ENCODE assay signal across 8 cellular contexts in the genomic region with DNA sequence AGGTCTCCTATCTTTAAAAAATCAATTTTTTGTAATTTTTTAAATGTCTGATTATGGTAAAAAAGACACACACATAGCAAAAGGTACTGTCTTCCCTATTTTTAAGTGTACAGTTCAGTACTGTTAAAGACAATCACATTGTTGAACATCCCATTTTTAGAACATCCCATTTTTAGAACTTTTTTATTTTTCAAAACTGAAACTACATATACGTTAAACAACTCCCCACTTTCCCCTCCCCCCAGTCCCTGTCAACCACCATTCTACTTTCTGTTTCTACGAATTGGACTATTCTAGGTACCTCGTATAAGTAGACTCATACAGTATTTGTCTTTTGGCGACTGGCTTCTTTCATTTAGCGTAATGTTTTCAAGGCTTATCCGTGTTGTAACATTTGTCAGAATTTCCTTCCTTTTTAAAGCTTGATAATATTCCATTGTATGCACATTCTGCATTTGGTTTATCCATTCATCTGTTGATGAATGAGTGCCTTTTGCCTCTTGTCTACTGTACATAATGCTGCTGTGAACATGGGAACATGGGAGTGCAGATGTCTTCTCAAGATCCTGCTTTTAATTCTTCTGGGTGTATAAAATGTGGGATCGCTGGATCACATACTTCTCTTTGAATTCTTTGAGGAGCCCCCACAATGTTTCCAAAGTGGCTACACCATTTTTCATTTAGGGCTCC.
DNase-seq lines count a peak whose midpoint lies in the region; ATAC-seq lines count a peak whose summit lies in the region.

No MANE protein-coding gene starts in this region.

- peaks cover 1% of the 10 kb centered on the region for H3K36me3 Mint-ChIP-seq in activated naive CD4-positive, alpha-beta T cell treated with anti-CD3 and anti-CD28 coated beads, Interleukin-2, amount 50 U/mL, for 24 hours
- H3K36me3 Mint-ChIP-seq in stimulated activated naive CD8-positive, alpha-beta T cell treated with anti-CD3 and anti-CD28 coated beads, Interleukin-15, Interleukin-2, amounts not matched to agents 100 ng/mL and 50 ng/mL, for 24 hours (ENCODE audit: low read depth) = no peaks in the 10 kb centered on the region

- ATAC-seq in HG03439 (IDR thresholded peaks at IDR 0.05; ENCODE audit: unreplicated experiment) = peak; percentile 70

- peak overlapping the region; percentile 54 for H3K4me3 Mint-ChIP-seq in activated naive CD4-positive, alpha-beta T cell treated with anti-CD3 and anti-CD28 coated beads, Interleukin-2, amount 50 U/mL, for 24 hours
- H3K4me3 Mint-ChIP-seq in stimulated activated naive CD8-positive, alpha-beta T cell treated with anti-CD3 and anti-CD28 coated beads, Interleukin-15, Interleukin-2, amounts not matched to agents 100 ng/mL and 50 ng/mL, for 24 hours = peak overlapping the region; percentile 64

- H3K27me3 Mint-ChIP-seq in activated naive CD4-positive, alpha-beta T cell treated with anti-CD3 and anti-CD28 coated beads, Interleukin-2, amount 50 U/mL, for 24 hours = no peaks in the 10 kb centered on the region
- no peaks in the 10 kb centered on the region for H3K27me3 Mint-ChIP-seq in stimulated activated naive CD8-positive, alpha-beta T cell treated with anti-CD3 and anti-CD28 coated beads, Interleukin-15, Interleukin-2, amounts not matched to agents 100 ng/mL and 50 ng/mL, for 24 hours

- peak; percentile 50 for DNase-seq in activated naive CD4-positive, alpha-beta T cell treated with Interleukin-2 at 50 U/mL for 16 hours
- no peak for DNase-seq in activated naive CD4-positive, alpha-beta T cell (lab: John Stamatoyannopoulos, UW)
- no peak for DNase-seq in DMS53 (lab: John Stamatoyannopoulos, UW)
- DNase-seq in SHP77 (lab: John Stamatoyannopoulos, UW) = no peak
- no peak for DNase-seq in SIG-M5 (lab: John Stamatoyannopoulos, UW)

- H3K4me1 Mint-ChIP-seq in activated naive CD4-positive, alpha-beta T cell treated with anti-CD3 and anti-CD28 coated beads, Interleukin-2, amount 50 U/mL, for 24 hours = peaks cover 33% of the 10 kb centered on the region
- H3K4me1 Mint-ChIP-seq in stimulated activated naive CD8-positive, alpha-beta T cell treated with anti-CD3 and anti-CD28 coated beads, Interleukin-15, Interleukin-2, amounts not matched to agents 100 ng/mL and 50 ng/mL, for 24 hours (ENCODE audit: low read depth) = peaks cover 54% of the 10 kb centered on the region

- H3K9me3 Mint-ChIP-seq in activated naive CD4-positive, alpha-beta T cell treated with anti-CD3 and anti-CD28 coated beads, Interleukin-2, amount 50 U/mL, for 24 hours = peaks cover 4% of the 10 kb centered on the region
- no peaks in the 10 kb centered on the region for H3K9me3 Mint-ChIP-seq in stimulated activated naive CD8-positive, alpha-beta T cell treated with anti-CD3 and anti-CD28 coated beads, Interleukin-15, Interleukin-2, amounts not matched to agents 100 ng/mL and 50 ng/mL, for 24 hours

- no peak overlapping the region for H3K27ac Mint-ChIP-seq in activated naive CD4-positive, alpha-beta T cell treated with anti-CD3 and anti-CD28 coated beads, Interleukin-2, amount 50 U/mL, for 24 hours
- peak overlapping the region; percentile 55 for H3K27ac Mint-ChIP-seq in stimulated activated naive CD8-positive, alpha-beta T cell treated with anti-CD3 and anti-CD28 coated beads, Interleukin-15, Interleukin-2, amounts not matched to agents 100 ng/mL and 50 ng/mL, for 24 hours
